In genomic region chr1:59732219-59732955, GRCh38 we compare ENCODE assay signal across 16 cellular contexts.
DNase-seq lines count a peak whose midpoint lies in the region; ATAC-seq and TF ChIP-seq lines count a peak whose summit lies in the region.
"Had no signal": no experiment of that assay in that cellular context is flagged by ENCODE, and none has a peak within 500 bp of the region (broad histone marks: within the 10 kb centered on the region; RNA-seq: fewer than 3 reads in every experiment).

No MANE protein-coding gene starts in this region.

- H3K4me3 ChIP-seq in fibroblast of lung (replicated peaks in 1 of 4; ENCODE audit: control extremely low read depth in 1 of 4, insufficient read depth in 1 of 4, low read depth in 3 of 4, low read length in 4 of 4) = no peak overlapping the region
- H3K4me3 ChIP-seq in urinary bladder (ENCODE audit: low read depth, low read length) = no peak overlapping the region
- H3K4me3 ChIP-seq: left lung had no signal

- peak overlapping the region; percentile 69 for H3K27ac Mint-ChIP-seq in T-helper 1 cell treated with Interleukin-12 subunit alpha and Interleukin-12 subunit beta and Interleukin-4 antibody, amounts not matched to agents 30 μg/mL and 1 μg/mL, for 36 hours
- H3K27ac Mint-ChIP-seq in neural crest cell (ENCODE audit: unreplicated experiment) = peak overlapping the region; percentile 90
- H3K27ac Mint-ChIP-seq: CD8-positive, alpha-beta T cell had no signal

- no peak overlapping the region for H3K9ac ChIP-seq in fibroblast of lung (ENCODE audit: insufficient read depth, low read length)

- H3K27ac ChIP-seq in fibroblast of lung (ENCODE audit: insufficient read depth, low read length) (peak overlapping the region; percentile 84), urinary bladder (ENCODE audit: low read depth) (peak overlapping the region; percentile 32)
- H3K27ac ChIP-seq: neutrophil had no signal

- no peaks in the 10 kb centered on the region for H3K9me3 ChIP-seq in fibroblast of lung (ENCODE audit: control insufficient read depth, insufficient read depth, low read depth, low read length)
- H3K9me3 ChIP-seq: neutrophil had no signal

- no peaks in the 10 kb centered on the region for H3K27me3 ChIP-seq in fibroblast of lung (ENCODE audit: control insufficient read depth, insufficient read depth, low read length)
- H3K27me3 ChIP-seq: left lung, neutrophil had no signal

- H3K36me3 Mint-ChIP-seq in T-helper 1 cell treated with Interleukin-12 subunit alpha and Interleukin-12 subunit beta and Interleukin-4 antibody, amounts not matched to agents 30 μg/mL and 1 μg/mL, for 36 hours (ENCODE audit: low read depth) = peaks cover 7% of the 10 kb centered on the region
- H3K36me3 Mint-ChIP-seq in neural crest cell (ENCODE audit: low read depth) = peaks cover 14% of the 10 kb centered on the region

- H3K4me2 ChIP-seq in fibroblast of lung (ENCODE audit: extremely low read depth, insufficient read depth, low read length) = no peak overlapping the region

- no peaks in the 10 kb centered on the region for H3K79me2 ChIP-seq in fibroblast of lung (ENCODE audit: control insufficient read depth, insufficient read depth, low read length)

- no peaks in the 10 kb centered on the region for H4K20me1 ChIP-seq in fibroblast of lung (ENCODE audit: control insufficient read depth, extremely low read depth, insufficient read depth, low read length)

- no peak overlapping the region for H2AFZ ChIP-seq in fibroblast of lung (ENCODE audit: low read length)

- H3K27me3 Mint-ChIP-seq in T-helper 1 cell treated with Interleukin-12 subunit alpha and Interleukin-12 subunit beta and Interleukin-4 antibody, amounts not matched to agents 30 μg/mL and 1 μg/mL, for 36 hours (ENCODE audit: low read depth) = no peaks in the 10 kb centered on the region
- no peaks in the 10 kb centered on the region for H3K27me3 Mint-ChIP-seq in neural crest cell (ENCODE audit: low read depth)

- DNase-seq in T-helper 1 cell = no peak
- peak in 1 of 2 donors; percentile 52 for DNase-seq in fibroblast of lung (ENCODE audit: low read depth in 2 of 2)
- DNase-seq in neural crest cell (ENCODE audit: low read depth, low spot score) = no peak
- DNase-seq in NAMALWA (ENCODE audit: low spot score) = no peak
- DNase-seq: activated CD4-positive, alpha-beta T cell treated with anti-CD3 and anti-CD28 coated beads for 48 hours; CD8-positive, alpha-beta T cell; left lung; NCI-H2081 treated with DMSO at 0.1 percent for 48 hours; NCI-H82; trophoblast cell had no signal

- H3K4me1 Mint-ChIP-seq in T-helper 1 cell treated with Interleukin-12 subunit alpha and Interleukin-12 subunit beta and Interleukin-4 antibody, amounts not matched to agents 30 μg/mL and 1 μg/mL, for 36 hours (ENCODE audit: low read depth) = peaks cover 28% of the 10 kb centered on the region
- peaks cover 44% of the 10 kb centered on the region for H3K4me1 Mint-ChIP-seq in neural crest cell

- H3K4me3 Mint-ChIP-seq in T-helper 1 cell treated with Interleukin-12 subunit alpha and Interleukin-12 subunit beta and Interleukin-4 antibody, amounts not matched to agents 30 μg/mL and 1 μg/mL, for 36 hours = no peak overlapping the region
- H3K4me3 Mint-ChIP-seq in neural crest cell = no peak overlapping the region
- H3K4me3 Mint-ChIP-seq: CD8-positive, alpha-beta T cell had no signal

- no peaks in the 10 kb centered on the region for H3K36me3 ChIP-seq in fibroblast of lung (ENCODE audit: control insufficient read depth, insufficient read depth, low read length)
- H3K36me3 ChIP-seq in urinary bladder (ENCODE audit: insufficient read depth) = no peaks in the 10 kb centered on the region
- H3K36me3 ChIP-seq: left lung, neutrophil had no signal

- TF ChIP-seq CTCF in fibroblast of lung (conservative IDR thresholded peaks at IDR 0.05 in 1 of 2, IDR thresholded peaks at IDR 0.05 in 1 of 2; ENCODE audit: low read depth in 1 of 2, low read length in 2 of 2) (no peak), neural crest cell (conservative IDR thresholded peaks at IDR 0.05) (no peak)

- ATAC-seq in GM21529 (IDR thresholded peaks at IDR 0.05; ENCODE audit: unreplicated experiment) = no peak
- no peak for ATAC-seq in GM18502 (IDR thresholded peaks at IDR 0.05; ENCODE audit: poor library complexity, unreplicated experiment)
- ATAC-seq: activated naive CD4-positive, alpha-beta T cell treated with anti-CD3 and anti-CD28 coated beads, Interleukin-2, amount 50 U/mL, for 72 hours; CD8-positive, alpha-beta T cell had no signal

- 75% methylated on average over 10 of the region's 10 CpGs for WGBS in urinary bladder

- H3K4me1 ChIP-seq in fibroblast of lung (ENCODE audit: control insufficient read depth, extremely low read depth, insufficient read depth, low read length) (peaks cover 28% of the 10 kb centered on the region), urinary bladder (ENCODE audit: insufficient read depth) (peaks cover 2% of the 10 kb centered on the region)

- peaks cover 13% of the 10 kb centered on the region for H3K9me3 Mint-ChIP-seq in T-helper 1 cell treated with Interleukin-12 subunit alpha and Interleukin-12 subunit beta and Interleukin-4 antibody, amounts not matched to agents 30 μg/mL and 1 μg/mL, for 36 hours
- peaks cover 20% of the 10 kb centered on the region for H3K9me3 Mint-ChIP-seq in neural crest cell
